11 cellular contexts compared by ENCODE assay signal in genomic region chr18:65235966-65236634, GRCh38.
DNase-seq lines count a peak whose midpoint lies in the region; TF ChIP-seq lines count a peak whose summit lies in the region.
"Had no signal": no experiment of that assay in that cellular context is flagged by ENCODE, and none has a peak within 500 bp of the region (broad histone marks: within the 10 kb centered on the region; RNA-seq: fewer than 3 reads in every experiment).

No MANE protein-coding gene starts in this region.

- peaks cover 6% of the 10 kb centered on the region for H3K9me3 Mint-ChIP-seq in type B pancreatic cell
- H3K9me3 Mint-ChIP-seq: dendritic cell treated with granulocyte-macrophage colony-stimulating factor and Interleukin-4, amounts not matched to agents 40 ng/mL and 50 ng/mL, for 4 days; neural crest cell had no signal

- in situ Hi-C loops in KBM-7 (cut with MboI; ENCODE audit: low pct_unique_long_range_greater_than_20kb, low sequenced_read_pairs) = no loop called here

- H3K27me3 Mint-ChIP-seq in type B pancreatic cell = no peaks in the 10 kb centered on the region
- H3K27me3 Mint-ChIP-seq: dendritic cell treated with granulocyte-macrophage colony-stimulating factor and Interleukin-4, amounts not matched to agents 40 ng/mL and 50 ng/mL, for 4 days had no signal

- peak; percentile 5 for DNase-seq in KBM-7
- DNase-seq in NCI-H510A treated with DMSO at 0.1 percent for 48 hours (lab: John Stamatoyannopoulos, UW) = peak; percentile 85
- DNase-seq in cerebellar cortex (ENCODE audit: low spot score) = peak; percentile 3
- peak; percentile 76 for DNase-seq in retina
- no peak for DNase-seq in DMS114 treated with DMSO at 0.1 percent for 48 hours (lab: John Stamatoyannopoulos, UW; ENCODE audit: unreplicated experiment)
- DNase-seq in type B pancreatic cell (ENCODE audit: extremely low spot score, unreplicated experiment) = no peak
- DNase-seq in activated CD4-positive, alpha-beta T cell treated with anti-CD3 and anti-CD28 coated beads, Interleukin-2, amount 50 U/mL, for 4 hours = no peak
- DNase-seq in NCI-H2107 treated with DMSO at 0.1 percent for 48 hours (lab: John Stamatoyannopoulos, UW; ENCODE audit: unreplicated experiment) = no peak
- DNase-seq: activated gamma-delta T cell treated with Interleukin-2 at 50 U/mL for 16 hours had no signal

- no peaks in the 10 kb centered on the region for H3K36me3 Mint-ChIP-seq in type B pancreatic cell

- no peak overlapping the region for H3K27ac Mint-ChIP-seq in type B pancreatic cell
- H3K27ac Mint-ChIP-seq: dendritic cell treated with granulocyte-macrophage colony-stimulating factor and Interleukin-4, amounts not matched to agents 40 ng/mL and 50 ng/mL, for 4 days had no signal

- H3K4me1 Mint-ChIP-seq in type B pancreatic cell (ENCODE audit: unreplicated experiment) = peaks cover 4% of the 10 kb centered on the region

- H3K4me3 Mint-ChIP-seq in type B pancreatic cell = no peak overlapping the region
- H3K4me3 Mint-ChIP-seq: dendritic cell treated with granulocyte-macrophage colony-stimulating factor and Interleukin-4, amounts not matched to agents 40 ng/mL and 50 ng/mL, for 4 days; neural crest cell had no signal

- no peak for TF ChIP-seq CTCF in type B pancreatic cell (conservative IDR thresholded peaks at IDR 0.05)

Comparison
In these comparisons a context has a peak if more than half of its experiments do, and no peak if none do; other contexts are left out.
1. DNase-seq: peak in KBM-7 (single experiment), NCI-H510A treated with DMSO at 0.1 percent for 48 hours (single experiment), cerebellar cortex (single experiment) and retina (single experiment); none in DMS114 treated with DMSO at 0.1 percent for 48 hours (single experiment), type B pancreatic cell (single experiment), activated CD4-positive, alpha-beta T cell treated with anti-CD3 and anti-CD28 coated beads, Interleukin-2, amount 50 U/mL, for 4 hours (0 of 2) and NCI-H2107 treated with DMSO at 0.1 percent for 48 hours (single experiment).